In the genomic region with DNA sequence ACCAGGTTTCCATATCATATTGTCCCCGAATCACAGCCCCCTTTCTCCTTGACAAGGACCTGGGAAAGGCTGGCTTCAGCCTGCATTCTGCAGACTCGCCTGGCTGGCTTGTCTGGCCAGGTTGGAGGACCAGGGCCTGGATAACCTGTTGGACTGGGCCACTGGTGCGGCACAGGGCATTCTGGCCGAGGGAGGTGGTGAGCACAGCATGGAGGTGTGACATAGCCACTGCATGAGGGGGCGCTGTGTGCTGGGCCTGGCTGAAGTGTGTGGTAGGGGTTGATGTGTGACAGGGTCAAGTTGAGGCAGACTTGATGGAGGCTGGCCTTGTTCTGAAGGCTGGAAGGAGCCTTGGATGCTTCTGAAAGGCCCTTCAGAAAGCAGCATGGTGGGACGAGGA, we compare ENCODE assay signal across 1 cellular context.
TF ChIP-seq lines count a peak whose summit lies in the region.

No MANE protein-coding gene starts in this region.

TF ChIP-seq in GM23338, 12 proteins besides CTCF, POLR2A, EP300 and RAD21 (continued from another document):
- TF ChIP-seq, protein P1, sequence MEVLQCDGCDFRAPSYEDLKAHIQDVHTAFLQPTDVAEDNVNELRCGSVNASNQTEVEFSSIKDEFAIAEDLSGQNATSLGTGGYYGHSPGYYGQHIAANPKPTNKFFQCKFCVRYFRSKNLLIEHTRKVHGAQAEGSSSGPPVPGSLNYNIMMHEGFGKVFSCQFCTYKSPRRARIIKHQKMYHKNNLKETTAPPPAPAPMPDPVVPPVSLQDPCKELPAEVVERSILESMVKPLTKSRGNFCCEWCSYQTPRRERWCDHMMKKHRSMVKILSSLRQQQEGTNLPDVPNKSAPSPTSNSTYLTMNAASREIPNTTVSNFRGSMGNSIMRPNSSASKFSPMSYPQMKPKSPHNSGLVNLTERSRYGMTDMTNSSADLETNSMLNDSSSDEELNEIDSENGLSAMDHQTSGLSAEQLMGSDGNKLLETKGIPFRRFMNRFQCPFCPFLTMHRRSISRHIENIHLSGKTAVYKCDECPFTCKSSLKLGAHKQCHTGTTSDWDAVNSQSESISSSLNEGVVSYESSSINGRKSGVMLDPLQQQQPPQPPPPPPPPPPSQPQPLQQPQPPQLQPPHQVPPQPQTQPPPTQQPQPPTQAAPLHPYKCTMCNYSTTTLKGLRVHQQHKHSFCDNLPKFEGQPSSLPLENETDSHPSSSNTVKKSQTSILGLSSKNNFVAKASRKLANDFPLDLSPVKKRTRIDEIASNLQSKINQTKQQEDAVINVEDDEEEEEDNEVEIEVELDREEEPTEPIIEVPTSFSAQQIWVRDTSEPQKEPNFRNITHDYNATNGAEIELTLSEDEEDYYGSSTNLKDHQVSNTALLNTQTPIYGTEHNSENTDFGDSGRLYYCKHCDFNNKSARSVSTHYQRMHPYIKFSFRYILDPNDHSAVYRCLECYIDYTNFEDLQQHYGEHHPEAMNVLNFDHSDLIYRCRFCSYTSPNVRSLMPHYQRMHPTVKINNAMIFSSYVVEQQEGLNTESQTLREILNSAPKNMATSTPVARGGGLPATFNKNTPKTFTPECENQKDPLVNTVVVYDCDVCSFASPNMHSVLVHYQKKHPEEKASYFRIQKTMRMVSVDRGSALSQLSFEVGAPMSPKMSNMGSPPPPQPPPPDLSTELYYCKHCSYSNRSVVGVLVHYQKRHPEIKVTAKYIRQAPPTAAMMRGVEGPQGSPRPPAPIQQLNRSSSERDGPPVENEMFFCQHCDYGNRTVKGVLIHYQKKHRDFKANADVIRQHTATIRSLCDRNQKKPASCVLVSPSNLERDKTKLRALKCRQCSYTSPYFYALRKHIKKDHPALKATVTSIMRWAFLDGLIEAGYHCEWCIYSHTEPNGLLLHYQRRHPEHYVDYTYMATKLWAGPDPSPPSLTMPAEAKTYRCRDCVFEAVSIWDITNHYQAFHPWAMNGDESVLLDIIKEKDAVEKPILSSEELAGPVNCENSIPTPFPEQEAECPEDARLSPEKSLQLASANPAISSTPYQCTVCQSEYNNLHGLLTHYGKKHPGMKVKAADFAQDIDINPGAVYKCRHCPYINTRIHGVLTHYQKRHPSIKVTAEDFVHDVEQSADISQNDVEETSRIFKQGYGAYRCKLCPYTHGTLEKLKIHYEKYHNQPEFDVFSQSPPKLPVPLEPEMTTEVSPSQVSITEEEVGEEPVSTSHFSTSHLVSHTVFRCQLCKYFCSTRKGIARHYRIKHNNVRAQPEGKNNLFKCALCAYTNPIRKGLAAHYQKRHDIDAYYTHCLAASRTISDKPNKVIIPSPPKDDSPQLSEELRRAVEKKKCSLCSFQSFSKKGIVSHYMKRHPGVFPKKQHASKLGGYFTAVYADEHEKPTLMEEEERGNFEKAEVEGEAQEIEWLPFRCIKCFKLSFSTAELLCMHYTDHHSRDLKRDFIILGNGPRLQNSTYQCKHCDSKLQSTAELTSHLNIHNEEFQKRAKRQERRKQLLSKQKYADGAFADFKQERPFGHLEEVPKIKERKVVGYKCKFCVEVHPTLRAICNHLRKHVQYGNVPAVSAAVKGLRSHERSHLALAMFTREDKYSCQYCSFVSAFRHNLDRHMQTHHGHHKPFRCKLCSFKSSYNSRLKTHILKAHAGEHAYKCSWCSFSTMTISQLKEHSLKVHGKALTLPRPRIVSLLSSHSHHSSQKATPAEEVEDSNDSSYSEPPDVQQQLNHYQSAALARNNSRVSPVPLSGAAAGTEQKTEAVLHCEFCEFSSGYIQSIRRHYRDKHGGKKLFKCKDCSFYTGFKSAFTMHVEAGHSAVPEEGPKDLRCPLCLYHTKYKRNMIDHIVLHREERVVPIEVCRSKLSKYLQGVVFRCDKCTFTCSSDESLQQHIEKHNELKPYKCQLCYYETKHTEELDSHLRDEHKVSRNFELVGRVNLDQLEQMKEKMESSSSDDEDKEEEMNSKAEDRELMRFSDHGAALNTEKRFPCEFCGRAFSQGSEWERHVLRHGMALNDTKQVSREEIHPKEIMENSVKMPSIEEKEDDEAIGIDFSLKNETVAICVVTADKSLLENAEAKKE (CRISPR knock-in tag; IDR thresholded peaks at IDR 0.05), result no peak
- TF ChIP-seq EZH2phosphoT487 (IDR thresholded peaks at IDR 0.05; ENCODE audit: unreplicated experiment) (no peak), ZNF114 (CRISPR knock-in tag; IDR thresholded peaks at IDR 0.05) (no peak), ETS1 (IDR thresholded peaks at IDR 0.05) (no peak), CREB1 (CRISPR knock-in tag; IDR thresholded peaks at IDR 0.05; ENCODE audit: low read depth) (no peak)
